In the genomic region with DNA sequence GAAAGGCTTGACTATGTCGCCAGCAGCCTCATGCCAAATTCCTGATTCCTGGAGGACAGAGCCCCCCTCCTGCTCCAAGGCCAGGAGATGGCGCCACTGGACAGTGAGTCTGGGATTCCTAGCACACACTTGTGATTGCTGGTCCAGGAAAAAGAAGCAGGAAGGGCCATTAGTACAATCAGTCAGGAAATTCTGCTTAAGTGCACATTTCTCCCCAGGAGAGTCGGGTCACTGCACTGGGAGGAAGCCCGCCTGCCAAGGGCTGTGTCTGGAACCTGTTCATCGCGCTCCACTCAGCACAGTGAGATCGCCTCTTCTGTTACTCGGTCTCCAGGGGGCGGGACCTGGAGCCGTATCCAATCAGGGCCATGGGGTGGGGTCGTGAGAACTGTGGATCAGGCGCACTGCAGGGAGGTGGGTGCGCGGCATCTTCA, we compare ENCODE assay signal across 8 cellular contexts.
A peak's percentile ranks its signal among the peaks of the same experiment; 100 is the strongest.
DNase-seq lines count a peak whose midpoint lies in the region; ATAC-seq and TF ChIP-seq lines count a peak whose summit lies in the region.

No MANE protein-coding gene starts in this region.

- H2BK12ac ChIP-seq in H9 (ENCODE audit: insufficient read length, low read depth, low read length): no peak overlapping the region

- peaks cover 20 to 29% (median 21%) of the 10 kb centered on the region in 3 experiments for H3K36me3 Mint-ChIP-seq in H9 (ENCODE audit: insufficient read depth in 1 of 3, low read depth in 3 of 3)

- H2BK5ac ChIP-seq in H9 (ENCODE audit: insufficient read length, low read length): no peak overlapping the region

- no peak overlapping the region for H2BK120ac ChIP-seq in H9 (ENCODE audit: low read depth, low read length, poor library complexity, severe bottlenecking)

- H3K23me2 ChIP-seq in H9 (ENCODE audit: insufficient read length, low read depth, low read length, poor library complexity, severe bottlenecking): peaks cover 9% of the 10 kb centered on the region

- H3K4me1 ChIP-seq in H9 (ENCODE audit: insufficient read depth, low read length) (no peaks in the 10 kb centered on the region), adipocyte (ENCODE audit: control insufficient read depth, insufficient read depth, low read length) (peaks cover 4% of the 10 kb centered on the region), left ventricle myocardium inferior (peaks cover 16% of the 10 kb centered on the region), parathyroid adenoma (no peaks in the 10 kb centered on the region)

- H3K18ac ChIP-seq in H9 (ENCODE audit: insufficient read length, low read depth, low read length): no peak overlapping the region

- peaks cover 0 to 2% of the 10 kb centered on the region in 2 experiments; a peak in 1 of 4 replicates for H3K4me1 Mint-ChIP-seq in H9

- ATAC-seq in HG03565 (IDR thresholded peaks at IDR 0.05; ENCODE audit: unreplicated experiment): no peak

- H3K36me3 ChIP-seq in adipocyte (ENCODE audit: control insufficient read depth, insufficient read depth, low read length, severe bottlenecking) (no peaks in the 10 kb centered on the region), left ventricle myocardium inferior (no peaks in the 10 kb centered on the region), parathyroid adenoma (ENCODE audit: control insufficient read depth, insufficient read depth, low read length) (no peaks in the 10 kb centered on the region)

- H3K4me3 ChIP-seq in AG09309 (ENCODE audit: control insufficient read depth, low read depth, low read length) (peak overlapping the region; percentile 30), adipocyte (ENCODE audit: low read length) (peak overlapping the region; percentile 82), left ventricle myocardium inferior (peak overlapping the region; percentile 72), parathyroid adenoma (ENCODE audit: low read depth, low read length) (peak overlapping the region; percentile 14)

- peaks cover 27 to 47% of the 10 kb centered on the region in 2 experiments for H3K9me3 Mint-ChIP-seq in H9

- H2AFZ ChIP-seq in H9 (ENCODE audit: low read length) (no peak overlapping the region), parathyroid adenoma (peak overlapping the region; percentile 35)

- H3K9me3 ChIP-seq in H9 (ENCODE audit: control insufficient read depth, low read depth, low read length) (no peaks in the 10 kb centered on the region), adipocyte (ENCODE audit: control insufficient read depth, low read length) (no peaks in the 10 kb centered on the region), left ventricle myocardium inferior (replicated peaks) (peaks cover 13% of the 10 kb centered on the region), parathyroid adenoma (ENCODE audit: control insufficient read depth, low read length) (no peaks in the 10 kb centered on the region)

- no peak overlapping the region for H2BK20ac ChIP-seq in H9 (ENCODE audit: low read depth, low read length, poor library complexity, severe bottlenecking)

- TF ChIP-seq CTCF in AG09309 (IDR thresholded peaks at IDR 0.05; ENCODE audit: control insufficient read depth, insufficient read depth, low read depth, low read length, missing control alignments) (peak; percentile 91), H9 (conservative IDR thresholded peaks at IDR 0.05) (peak; percentile 93), left ventricle myocardium inferior (IDR thresholded peaks at IDR 0.05; ENCODE audit: borderline replicate concordance) (peak; percentile 86), parathyroid adenoma (IDR thresholded peaks at IDR 0.05) (peak; percentile 71)

- H3K27me3 Mint-ChIP-seq in H9 (ENCODE audit: low read depth): peaks cover 25% of the 10 kb centered on the region

- H3K27me3 ChIP-seq in H9 (ENCODE audit: insufficient read depth, low read length) (no peaks in the 10 kb centered on the region), adipocyte (replicated peaks; ENCODE audit: control insufficient read depth, insufficient read depth, low read length) (peaks cover 5% of the 10 kb centered on the region), left ventricle myocardium inferior (ENCODE audit: low read depth) (no peaks in the 10 kb centered on the region), parathyroid adenoma (ENCODE audit: control insufficient read depth, insufficient read depth, low read length) (no peaks in the 10 kb centered on the region)

- peak overlapping the region; percentile 78 for H3K4me2 ChIP-seq in H9 (ENCODE audit: insufficient read depth, insufficient read length, low read length)
- peak overlapping the region; percentile 54 for H3K4me2 ChIP-seq in parathyroid adenoma (ENCODE audit: low read length)

- H4K8ac ChIP-seq in H9 (replicated peaks; ENCODE audit: insufficient read length, low read depth, low read length): no peak overlapping the region

- H4K20me1 ChIP-seq in H9 (ENCODE audit: control insufficient read depth, insufficient read depth, insufficient read length): no peaks in the 10 kb centered on the region

- H2BK15ac ChIP-seq in H9 (ENCODE audit: low read depth, low read length): no peak overlapping the region

- H3K14ac ChIP-seq in H9 (ENCODE audit: insufficient read depth, low read length): no peak overlapping the region

- H3K23ac ChIP-seq in H9 (ENCODE audit: insufficient read length, low read depth, low read length): no peak overlapping the region

- H3K4me3 Mint-ChIP-seq in H9: peak overlapping the region; percentile 79 to 92

- H3K79me1 ChIP-seq in H9 (ENCODE audit: insufficient read depth, low read depth, low read length, poor library complexity, severe bottlenecking): no peaks in the 10 kb centered on the region

- H3K27ac ChIP-seq in H9 (ENCODE audit: insufficient read length, low read depth, low read length): no peak overlapping the region
- peak overlapping the region; percentile 60 for H3K27ac ChIP-seq in left ventricle myocardium inferior (replicated peaks)
- no peak overlapping the region for H3K27ac ChIP-seq in parathyroid adenoma

- WGBS in H9 (ENCODE audit: extremely low coverage, insufficient read length, low lambda C conversion rate): no CpG with 5 or more reads among the region's 14 CpGs

- H3K27ac Mint-ChIP-seq in H9: no peak overlapping the region

- no peak overlapping the region for H4K91ac ChIP-seq in H9 (ENCODE audit: insufficient read length, low read depth, low read length)

- DNase-seq in AG09309 (ENCODE audit: low read depth): peak; percentile 21
- DNase-seq in H9: peak; percentile 87
- peak; percentile 87 for DNase-seq in adipocyte (ENCODE audit: low read depth)
- peak; percentile 66 for DNase-seq in left ventricle myocardium inferior
- DNase-seq in NCI-H2107 treated with DMSO at 0.1 percent for 48 hours (lab: John Stamatoyannopoulos, UW; ENCODE audit: unreplicated experiment): no peak
- DNase-seq in KG1 (lab: John Stamatoyannopoulos, UW): no peak

- no peak overlapping the region for H3K56ac ChIP-seq in H9 (ENCODE audit: insufficient read length, low read depth, low read length)

- no peak overlapping the region for H2AK5ac ChIP-seq in H9 (ENCODE audit: insufficient read length, low read length)

- no peaks in the 10 kb centered on the region for H3K79me2 ChIP-seq in H9 (ENCODE audit: insufficient read depth, low read length)
- no peaks in the 10 kb centered on the region for H3K79me2 ChIP-seq in parathyroid adenoma

- H3K9ac ChIP-seq in H9 (ENCODE audit: extremely low read depth, insufficient read length, low read length) (no peak overlapping the region), adipocyte (ENCODE audit: low read length) (peak overlapping the region; percentile 51), parathyroid adenoma (no peak overlapping the region)

- H3K4ac ChIP-seq in H9 (ENCODE audit: low read depth, low read length): no peak overlapping the region

- no peak overlapping the region for H3T11ph ChIP-seq in H9 (ENCODE audit: low read length)

- no peak overlapping the region for H4K5ac ChIP-seq in H9 (ENCODE audit: insufficient read length, low read depth, low read length)

- intact Hi-C loops in left ventricle myocardium inferior (cut with micrococcal nuclease): no loop called here

Comparison
In these comparisons a context has a peak if more than half of its experiments do, and no peak if none do; other contexts are left out.
1. DNase-seq: peak in AG09309 (single experiment), H9 (single experiment), adipocyte (single experiment) and left ventricle myocardium inferior (single experiment); none in NCI-H2107 treated with DMSO at 0.1 percent for 48 hours (single experiment) and KG1 (single experiment).
2. H3K4me3 ChIP-seq: peak in every context shown above with its lines; median percentile 82 in adipocyte; 72 in left ventricle myocardium inferior; 30 in AG09309; 14 in parathyroid adenoma.
3. Peak in every context shown above with its lines, with median percentiles within 50 percentile points of each other: CTCF ChIP-seq.